25 cellular contexts compared by ENCODE assay signal in genomic region chrX:49995795-49996455, GRCh38.
A peak's percentile ranks its signal among the peaks of the same experiment; 100 is the strongest.
DNase-seq lines count a peak whose midpoint lies in the region; ATAC-seq, FAIRE-seq and TF ChIP-seq lines count a peak whose summit lies in the region.
"Had no signal": no experiment of that assay in that cellular context is flagged by ENCODE, and none has a peak within 500 bp of the region (broad histone marks: within the 10 kb centered on the region; RNA-seq: fewer than 3 reads in every experiment).

No MANE protein-coding gene starts in this region.

- H3K4me1 ChIP-seq in HepG2 (ENCODE audit: insufficient read depth, low read length) (peaks cover 13% of the 10 kb centered on the region), right lobe of liver (no peaks in the 10 kb centered on the region), mesodermal cell (ENCODE audit: control insufficient read depth, insufficient read depth, low read length, poor library complexity, severe bottlenecking) (peaks cover 54% of the 10 kb centered on the region)
- H3K4me1 ChIP-seq: BLaER1, lower lobe of right lung, spleen had no signal

- CTCF ChIA-PET in HepG2 (lab: Yijun Ruan, JAX; ENCODE audit: low intra/inter-chr PET ratio, low total read pairs): no interaction called here

- H3K36me3 ChIP-seq in HepG2 (replicated peaks in 1 of 2; ENCODE audit: control insufficient read depth in 1 of 2, insufficient read depth in 2 of 2, low read length in 2 of 2): no peaks in the 10 kb centered on the region
- H3K36me3 ChIP-seq in right lobe of liver: no peaks in the 10 kb centered on the region
- no peaks in the 10 kb centered on the region for H3K36me3 ChIP-seq in brain microvascular endothelial cell (replicated peaks)
- no peaks in the 10 kb centered on the region for H3K36me3 ChIP-seq in mesodermal cell (ENCODE audit: control insufficient read depth, insufficient read depth, low read length)
- H3K36me3 ChIP-seq: BLaER1, lower lobe of right lung, spleen had no signal

- POLR2A ChIA-PET in HepG2 (lab: Yijun Ruan, JAX): no interaction called here

- ATAC-seq in HepG2: no peak
- no peak for ATAC-seq in right lobe of liver
- ATAC-seq in HG03442 (IDR thresholded peaks at IDR 0.05; ENCODE audit: unreplicated experiment): no peak
- no peak for ATAC-seq in GM21381 (IDR thresholded peaks at IDR 0.05; ENCODE audit: unreplicated experiment)
- ATAC-seq: activated naive CD8-positive, alpha-beta T cell treated with anti-CD3 and anti-CD28 coated beads, Interleukin-2, amount 50 U/mL, for 24 hours; K562; stimulated activated naive CD8-positive, alpha-beta T cell treated with anti-CD3 and anti-CD28 coated beads, Interleukin-15, Interleukin-2, amounts not matched to agents 100 U/mL and 50 U/mL, for 24 hours had no signal

- no peaks in the 10 kb centered on the region for H4K20me1 ChIP-seq in HepG2 (ENCODE audit: insufficient read depth, low read length)

- FAIRE-seq in HepG2 (lab: Jason Lieb, UNC): no peak
- FAIRE-seq: A204.1, endometrium, islet of Langerhans, K562 had no signal

- intact Hi-C loops in HepG2 (cut with micrococcal nuclease; ENCODE audit: unreplicated experiment): no loop called here
- intact Hi-C loops in right lobe of liver (cut with DNase I): no loop called here

- DNase-seq in HepG2 (ENCODE audit: low spot score) (peak; percentile 1), right lobe of liver (no peak), brain microvascular endothelial cell (no peak), coronary artery (ENCODE audit: low spot score) (no peak), NCI-H2081 treated with DMSO at 0.1 percent for 48 hours (lab: John Stamatoyannopoulos, UW) (no peak)
- DNase-seq: activated CD8-positive, alpha-beta memory T cell treated with anti-CD3 and anti-CD28 coated beads, Interleukin-2, amount 50 U/mL, for 48 hours; activated effector memory CD4-positive, alpha-beta T cell treated with Interleukin-2 at 50 U/mL for 16 hours; activated naive CD8-positive, alpha-beta T cell treated with anti-CD3 and anti-CD28 coated beads, Interleukin-2, amount 50 U/mL, for 24 hours; lower lobe of right lung; MM.1S; NCI-H146; NCI-H2171; NCI-H526; spleen; stimulated activated CD4-positive, alpha-beta T cell treated with anti-CD3 and anti-CD28 coated beads, Interleukin-4, amount 100 ng/mL, for 24 hours; stimulated activated naive CD8-positive, alpha-beta T cell treated with anti-CD3 and anti-CD28 coated beads, Interleukin-15, Interleukin-2, amounts not matched to agents 100 U/mL and 50 U/mL, for 24 hours; T1000 had no signal

- no peak overlapping the region for H2AFZ ChIP-seq in HepG2 (ENCODE audit: low read length)

- TF ChIP-seq CTCF in HepG2 (CRISPR knock-in tag; IDR thresholded peaks at IDR 0.05) (no peak), right lobe of liver (IDR thresholded peaks at IDR 0.05) (no peak), brain microvascular endothelial cell (IDR thresholded peaks at IDR 0.05; ENCODE audit: low read depth, low read length, missing control alignments) (no peak), coronary artery (IDR thresholded peaks at IDR 0.05) (no peak)

- TF ChIP-seq EP300 in HepG2 (IDR thresholded peaks at IDR 0.05; ENCODE audit: low read depth in 2 of 2, low read length in 2 of 2) (no peak), HepG2 (CRISPR knock-in tag; IDR thresholded peaks at IDR 0.05; ENCODE audit: borderline replicate concordance) (no peak)

- H3K9me3 ChIP-seq in HepG2 (ENCODE audit: low read length) (no peaks in the 10 kb centered on the region), right lobe of liver (no peaks in the 10 kb centered on the region), mesodermal cell (ENCODE audit: control insufficient read depth, low read length) (no peaks in the 10 kb centered on the region)
- H3K9me3 ChIP-seq: BLaER1, lower lobe of right lung, spleen had no signal

- TF ChIP-seq RAD21 in HepG2 (CRISPR knock-in tag; IDR thresholded peaks at IDR 0.05): no peak

- H3K27me3 ChIP-seq in HepG2 (ENCODE audit: control insufficient read depth in 1 of 2, insufficient read depth in 2 of 2, low read length in 2 of 2) (no peaks in the 10 kb centered on the region), right lobe of liver (no peaks in the 10 kb centered on the region), brain microvascular endothelial cell (replicated peaks) (no peaks in the 10 kb centered on the region)

- no peak for TF ChIP-seq POLR2A in HepG2 (IDR thresholded peaks at IDR 0.05; ENCODE audit: insufficient read depth in 1 of 2, low read depth in 2 of 2, low read length in 2 of 2)
- TF ChIP-seq POLR2A in right lobe of liver (IDR thresholded peaks at IDR 0.05): no peak

- no peak overlapping the region for H3K4me2 ChIP-seq in HepG2 (ENCODE audit: low read depth, low read length)
- H3K4me2 ChIP-seq: BLaER1 had no signal

- H3K9ac ChIP-seq in HepG2 (ENCODE audit: insufficient read depth, low read depth, low read length): no peak overlapping the region
- H3K9ac ChIP-seq: BLaER1 had no signal

- no TSS peak for BruUV-seq in HepG2 (replicated peaks; lab: Mats Ljungman, UMichigan)

- H3K27ac ChIP-seq in HepG2 (ENCODE audit: extremely low read length, insufficient read depth, low read length): no peak overlapping the region
- no peak overlapping the region for H3K27ac ChIP-seq in right lobe of liver
- H3K27ac ChIP-seq in brain microvascular endothelial cell: peak overlapping the region; percentile 31
- H3K27ac ChIP-seq in mesodermal cell (ENCODE audit: low read depth, low read length, severe bottlenecking): peak overlapping the region; percentile 98
- H3K27ac ChIP-seq in coronary artery: no peak overlapping the region
- H3K27ac ChIP-seq: BLaER1, lower lobe of right lung, spleen had no signal

- 78% methylated on average over 2 of the region's 2 CpGs for WGBS in HepG2 (ENCODE audit: low lambda C conversion rate)
- WGBS in right lobe of liver (ENCODE audit: insufficient coverage, low coverage, low lambda C conversion rate, missing lambda C conversion rate): 36% methylated on average over 2 of the region's 2 CpGs
- WGBS in mesodermal cell (ENCODE audit: insufficient coverage in 2 of 2), 2 experiments: 52 to 65% methylated on average over 2 of the region's 2 CpGs

- in situ Hi-C loops in HepG2 (cut with HindIII; ENCODE audit: extremely low pct_ligation_motif_present, low pct_unique_long_range_greater_than_20kb): no loop called here
- in situ Hi-C loops in brain microvascular endothelial cell (cut with HindIII; ENCODE audit: low pct_ligation_motif_present, low sequenced_read_pairs): no loop called here

- no peaks in the 10 kb centered on the region for H3K79me2 ChIP-seq in HepG2 (ENCODE audit: insufficient read depth, low read length)

- H3K4me3 ChIP-seq in HepG2 (replicated peaks in 1 of 3; ENCODE audit: insufficient read depth in 1 of 3, low read depth in 2 of 3, low read length in 3 of 3) (no peak overlapping the region), right lobe of liver (no peak overlapping the region), brain microvascular endothelial cell (ENCODE audit: low read depth, low read length) (no peak overlapping the region), mesodermal cell (ENCODE audit: extremely low read depth, insufficient read depth, low read length, poor library complexity, severe bottlenecking) (no peak overlapping the region), coronary artery (no peak overlapping the region)
- H3K4me3 ChIP-seq: BLaER1, K562, lower lobe of right lung, spleen had no signal

TF ChIP-seq in HepG2, 621 proteins besides CTCF, POLR2A, EP300 and RAD21:
- no peak for TF ChIP-seq ZSCAN31 (CRISPR knock-in tag; IDR thresholded peaks at IDR 0.05; ENCODE audit: low read depth)
- no peak for TF ChIP-seq GZF1 (CRISPR knock-in tag; IDR thresholded peaks at IDR 0.05)
- TF ChIP-seq ZBTB25 (CRISPR knock-in tag; IDR thresholded peaks at IDR 0.05): no peak
- no peak for TF ChIP-seq ZFP82 (CRISPR knock-in tag; IDR thresholded peaks at IDR 0.05; ENCODE audit: borderline replicate concordance)
- TF ChIP-seq HOXA9 (CRISPR knock-in tag; IDR thresholded peaks at IDR 0.05; ENCODE audit: borderline replicate concordance): no peak

Comparison
In these comparisons a context has a peak if more than half of its experiments do, and no peak if none do; other contexts are left out.
1. H3K27ac ChIP-seq: peak in brain microvascular endothelial cell (single experiment) and mesodermal cell (single experiment); none in HepG2 (single experiment), right lobe of liver (0 of 3) and coronary artery (0 of 2).